Comparison of ENCODE assay signal across 8 cellular contexts in the genomic region with DNA sequence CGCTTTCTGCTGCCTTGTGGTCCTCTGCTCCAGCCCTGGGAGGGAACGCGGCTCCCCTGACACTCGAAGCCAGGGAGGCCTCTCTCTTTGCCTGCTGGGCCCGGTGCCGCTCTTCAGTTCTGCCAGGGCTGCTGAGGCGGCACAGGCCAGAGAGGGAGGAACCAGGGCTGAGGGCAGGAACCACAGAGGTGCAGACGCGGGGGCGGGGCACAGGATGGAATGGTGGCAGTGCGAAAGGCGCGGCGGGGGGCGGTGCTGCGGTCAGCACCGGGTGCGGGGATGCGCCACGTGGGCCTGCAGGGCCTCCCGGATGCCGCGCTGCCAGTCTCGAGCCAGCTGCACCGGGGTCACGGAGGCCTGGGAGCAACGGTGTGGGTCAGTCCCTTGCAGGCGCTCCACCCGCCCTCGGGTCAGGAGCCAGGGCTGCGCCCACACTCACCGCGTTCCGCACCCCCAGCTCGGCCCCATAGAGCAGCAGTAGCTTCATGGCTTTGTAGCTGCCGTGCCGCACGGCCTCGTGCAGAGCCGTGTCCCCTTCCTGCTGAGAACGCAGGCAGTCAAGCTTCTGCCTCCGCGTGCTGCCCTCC. TPM values are rescaled to one million over a fixed set of nuclear protein-coding genes. Genes with fewer than 3 reads are reported as not detected.
A peak's percentile ranks its signal among the peaks of the same experiment; 100 is the strongest.
DNase-seq lines count a peak whose midpoint lies in the region; ATAC-seq and TF ChIP-seq lines count a peak whose summit lies in the region.

No MANE protein-coding gene starts in this region.

- POLR2A ChIA-PET in CD8-positive, alpha-beta memory T cell (lab: Charles Lee): interaction anchor here (0.9 to 2.4 kb wide), 4 partner anchors 18 to 114 kb away, joined by 3 to 9 read pairs (median 5); a partner anchor contains a TSS

- CTCF ChIA-PET in CD8-positive, alpha-beta memory T cell (lab: Charles Lee): interaction anchor here (0.9 to 3.4 kb wide), 7 partner anchors 12 to 273 kb away, joined by 3 to 24 read pairs (median 4); a partner anchor contains a TSS

- H3K4me3 ChIP-seq in CD8-positive, alpha-beta memory T cell (ENCODE audit: low read length): peak overlapping the region; percentile 53
- peak overlapping the region in 1 of 2 donors; percentile 12 for H3K4me3 ChIP-seq in vagina

- ATAC-seq in HG02763 (IDR thresholded peaks at IDR 0.05; ENCODE audit: unreplicated experiment): peak; percentile 54
- no peak for ATAC-seq in GM18519 (IDR thresholded peaks at IDR 0.05; ENCODE audit: low FRiP score, unreplicated experiment)

- peak overlapping the region in 6 of 7 donors; percentile 63 to 86 (median 76) for H3K4me3 Mint-ChIP-seq in CD8-positive, alpha-beta memory T cell

- H3K36me3 Mint-ChIP-seq in CD8-positive, alpha-beta memory T cell: peaks cover 0 to 28% (median 3%) of the 10 kb centered on the region in 3 donors

- H3K4me1 ChIP-seq in CD8-positive, alpha-beta memory T cell (ENCODE audit: insufficient read depth, low read length): peaks cover 17% of the 10 kb centered on the region
- H3K4me1 ChIP-seq in vagina: peaks cover 15% of the 10 kb centered on the region

- peaks cover 6% of the 10 kb centered on the region for H3K36me3 ChIP-seq in CD8-positive, alpha-beta memory T cell (ENCODE audit: insufficient read depth, low read length)
- H3K36me3 ChIP-seq in vagina: peaks cover 0 to 4% of the 10 kb centered on the region in 2 donors

- peaks cover 0 to 2% (median 0%) of the 10 kb centered on the region in 5 donors for H3K9me3 Mint-ChIP-seq in CD8-positive, alpha-beta memory T cell

- peak overlapping the region; percentile 73 to 95 (median 89) for H3K27ac Mint-ChIP-seq in CD8-positive, alpha-beta memory T cell

- no peaks in the 10 kb centered on the region for H3K27me3 Mint-ChIP-seq in CD8-positive, alpha-beta memory T cell

- no peak for TF ChIP-seq CTCF in vagina (IDR thresholded peaks at IDR 0.05)

- no peak overlapping the region for H3K27ac ChIP-seq in CD8-positive, alpha-beta memory T cell (ENCODE audit: low read depth, low read length)
- no peak overlapping the region for H3K27ac ChIP-seq in vagina

- TF ChIP-seq POLR2A in vagina (IDR thresholded peaks at IDR 0.05): no peak

- H3K9me3 ChIP-seq in CD8-positive, alpha-beta memory T cell (ENCODE audit: low read length): no peaks in the 10 kb centered on the region
- H3K9me3 ChIP-seq in vagina: no peaks in the 10 kb centered on the region

- DNase-seq in CD8-positive, alpha-beta memory T cell: peak; percentile 71 to 88 (median 84)
- DNase-seq in activated CD4-positive, alpha-beta T cell treated with anti-CD3 and anti-CD28 coated beads for 1 hour: peak; percentile 68
- peak; percentile 52 for DNase-seq in effector CD8-positive, alpha-beta T cell (lab: John Stamatoyannopoulos, UW)
- peak; percentile 66 for DNase-seq in stimulated activated CD4-positive, alpha-beta T cell treated with anti-CD3 and anti-CD28 coated beads, Interleukin-2, amount 100 ng/mL, for 4 hours (ENCODE audit: low read depth)
- no peak for DNase-seq in vagina (ENCODE audit: extremely low spot score in 2 of 2)
- no peak for DNase-seq in DMS153 treated with DMSO at 0.1 percent for 48 hours (lab: John Stamatoyannopoulos, UW; ENCODE audit: unreplicated experiment)

- no peaks in the 10 kb centered on the region for H3K27me3 ChIP-seq in CD8-positive, alpha-beta memory T cell (ENCODE audit: insufficient read depth, low read length, poor library complexity, severe bottlenecking)
- no peaks in the 10 kb centered on the region for H3K27me3 ChIP-seq in vagina

- intact Hi-C loops in vagina (cut with DNase I): no loop called here

- H3K4me1 Mint-ChIP-seq in CD8-positive, alpha-beta memory T cell: peaks cover 13 to 37% (median 17%) of the 10 kb centered on the region in 3 donors

RNA-seq across cellular contexts. Expression of a gene that starts 4.4 kb away (rescaled TPM):
- total RNA-seq in CD8-positive, alpha-beta memory T cell: 1 to 10 TPM; 3.8 to 3.9 TPM
- polyA plus RNA-seq in CD8-positive, alpha-beta memory T cell: 0.47 TPM
- total RNA-seq in vagina: 0.98 TPM

RNA-seq across cellular contexts. Expression of a gene that starts 18.4 kb away (rescaled TPM):
- 10 to 100 TPM; 30.9 to 32.2 TPM for total RNA-seq in CD8-positive, alpha-beta memory T cell
- polyA plus RNA-seq in CD8-positive, alpha-beta memory T cell: 29.6 TPM
- total RNA-seq in vagina: 20.4 TPM

RNA-seq across cellular contexts. Expression of a gene that starts 23.3 kb away (rescaled TPM):
- 10 to 100 TPM; 32.6 to 36.6 TPM for total RNA-seq in CD8-positive, alpha-beta memory T cell
- 13.0 TPM for polyA plus RNA-seq in CD8-positive, alpha-beta memory T cell
- 16.5 TPM for total RNA-seq in vagina

RNA-seq across cellular contexts. Expression of a gene that starts 30.5 kb away (rescaled TPM):
- total RNA-seq in CD8-positive, alpha-beta memory T cell: 10 to 100 TPM; 16.6 to 18.7 TPM
- polyA plus RNA-seq in CD8-positive, alpha-beta memory T cell: 7.1 TPM
- total RNA-seq in vagina: 60.6 TPM

Comparison
In these comparisons a context has a peak if more than half of its experiments do, and no peak if none do; other contexts are left out.
1. DNase-seq: peak in CD8-positive, alpha-beta memory T cell (5 of 5), activated CD4-positive, alpha-beta T cell treated with anti-CD3 and anti-CD28 coated beads for 1 hour (single experiment), effector CD8-positive, alpha-beta T cell (single experiment) and stimulated activated CD4-positive, alpha-beta T cell treated with anti-CD3 and anti-CD28 coated beads, Interleukin-2, amount 100 ng/mL, for 4 hours (single experiment); none in vagina (0 of 2) and DMS153 treated with DMSO at 0.1 percent for 48 hours (single experiment).